In genomic region chr13:112134150-112135075, GRCh38 we compare ENCODE assay signal across 1 cellular context.
TF ChIP-seq lines count a peak whose summit lies in the region.

No MANE protein-coding gene starts in this region.

TF ChIP-seq in K562, 482 proteins besides CTCF, POLR2A, EP300 and RAD21 (continued from another document):
- TF ChIP-seq CREB3L1 (IDR thresholded peaks at IDR 0.05; ENCODE audit: borderline replicate concordance, low read depth) (peak; percentile 70), ZNF592 (IDR thresholded peaks at IDR 0.05) (no peak), TCF3 (CRISPR knock-in tag; IDR thresholded peaks at IDR 0.05) (0 out of 2 replicates have a peak, but pooled peaks have one; percentile 5)
